ENCODE assay signal across 22 cellular contexts in genomic region chr2:54894467-54894866, GRCh38.
"Had no signal": no experiment of that assay in that cellular context is flagged by ENCODE, and none has a peak within 500 bp of the region (broad histone marks: within the 10 kb centered on the region; RNA-seq: fewer than 3 reads in every experiment).

No MANE protein-coding gene starts in this region.

- ATAC-seq: activated CD8-positive, alpha-beta T cell treated with anti-CD3 and anti-CD28 coated beads for 36 hours; activated T-cell treated with anti-CD3 and anti-CD28 coated beads, Interleukin-2, amount 50 U/mL, for 4 hours; activated T-helper 17 cell treated with anti-CD3 and anti-CD28 coated beads, Interleukin-2, amount 50 U/mL, for 72 hours; gastrocnemius medialis; left colon; natural killer cell treated with Interleukin-12 subunit alpha and Interleukin-12 subunit beta and Interleukin-15 and Interleukin-18, amount 100 ng/mL, for 72 hours; right cardiac atrium; stimulated activated naive B cell treated with anti-CD40 and anti-IgM and Interleukin-4, amounts not matched to agents 10 μg/mL and 1 μg/mL and 100 μg/mL, for 72 hours had no signal

- H2AFZ ChIP-seq: hepatocyte had no signal

- H3K9me3 ChIP-seq: gastrocnemius medialis had no signal

- H3K4me2 ChIP-seq: hepatocyte had no signal

- H3K27me3 ChIP-seq: breast epithelium, gastrocnemius medialis, hepatocyte, stomach, tibial nerve had no signal

- H3K36me3 ChIP-seq: breast epithelium, gastrocnemius medialis, stomach, tibial nerve had no signal

- H3K79me2 ChIP-seq: hepatocyte had no signal

- H3K4me3 ChIP-seq: breast epithelium, gastrocnemius medialis, hepatocyte, stomach, tibial nerve had no signal

- H3K27ac ChIP-seq: breast epithelium, gastrocnemius medialis, hepatocyte, stomach, tibial nerve had no signal

- DNase-seq: activated CD4-positive, alpha-beta T cell treated with anti-CD3 and anti-CD28 coated beads for 1 hour; activated CD4-positive, alpha-beta T cell treated with anti-CD3 and anti-CD28 coated beads, Interleukin-2, amount 10 ng/mL, durations not matched to agents 7 days and 5 days; activated CD8-positive, alpha-beta T cell treated with anti-CD3 and anti-CD28 coated beads for 36 hours; activated gamma-delta T cell treated with Interleukin-2 at 50 U/mL for 16 hours; activated naive CD4-positive, alpha-beta T cell treated with anti-CD3 and anti-CD28 coated beads, Interleukin-2, amount 50 U/mL, for 16 hours; activated T-cell treated with anti-CD3 and anti-CD28 coated beads, Interleukin-2, amount 50 U/mL, for 4 hours; central memory CD4-positive, alpha-beta T cell; effector CD8-positive, alpha-beta T cell; gastrocnemius medialis; left colon; midbrain; stimulated activated CD4-positive, alpha-beta T cell treated with anti-CD3 and anti-CD28 coated beads, Interleukin-15, amount 100 ng/mL, for 24 hours; stimulated activated CD4-positive, alpha-beta T cell treated with anti-CD3 and anti-CD28 coated beads, Interleukin-2, amount 100 ng/mL, for 24 hours; stimulated activated naive B cell treated with anti-CD40 and anti-IgM and Interleukin-4, amounts not matched to agents 10 μg/mL and 1 μg/mL and 100 μg/mL, for 72 hours; stomach; T-helper 2 cell had no signal

- H3K4me1 ChIP-seq: breast epithelium, gastrocnemius medialis, tibial nerve had no signal
